In genomic region chr2:218368621-218369153, GRCh38 we compare ENCODE assay signal across 1 cellular context.
TF ChIP-seq lines count a peak whose summit lies in the region.

No MANE protein-coding gene starts in this region.

TF ChIP-seq in A549, 52 proteins besides CTCF, POLR2A, EP300 and RAD21 (continued from another document):
- TF ChIP-seq, protein P1, sequence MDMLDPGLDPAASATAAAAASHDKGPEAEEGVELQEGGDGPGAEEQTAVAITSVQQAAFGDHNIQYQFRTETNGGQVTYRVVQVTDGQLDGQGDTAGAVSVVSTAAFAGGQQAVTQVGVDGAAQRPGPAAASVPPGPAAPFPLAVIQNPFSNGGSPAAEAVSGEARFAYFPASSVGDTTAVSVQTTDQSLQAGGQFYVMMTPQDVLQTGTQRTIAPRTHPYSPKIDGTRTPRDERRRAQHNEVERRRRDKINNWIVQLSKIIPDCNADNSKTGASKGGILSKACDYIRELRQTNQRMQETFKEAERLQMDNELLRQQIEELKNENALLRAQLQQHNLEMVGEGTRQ (IDR thresholded peaks at IDR 0.05): no peak
- TF ChIP-seq FOSB (CRISPR knock-in tag; IDR thresholded peaks at IDR 0.05): no peak
TF ChIP-seq in A549: peak in this region for 0.
